In the genomic region with DNA sequence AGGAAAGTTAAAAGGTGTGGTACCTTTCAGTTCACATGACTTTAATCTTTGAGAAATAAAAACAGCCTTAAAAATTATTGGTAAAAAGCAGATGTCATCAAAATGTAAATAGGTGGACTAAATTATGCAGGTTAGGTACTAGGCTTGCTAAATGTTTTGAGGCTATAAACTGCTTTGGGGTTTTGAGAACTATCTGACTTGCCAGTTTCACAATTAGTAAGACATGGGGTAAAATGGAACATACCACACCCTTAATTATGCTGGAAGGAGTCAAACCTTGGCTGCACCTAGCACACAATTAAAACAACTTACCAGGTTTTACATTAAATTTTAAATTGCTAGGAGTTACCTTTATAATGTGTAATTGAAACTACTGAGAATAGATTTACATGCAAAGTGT, we compare ENCODE assay signal across 14 cellular contexts. TPM values are rescaled to one million over a fixed set of nuclear protein-coding genes. Genes with fewer than 3 reads are reported as not detected.
"Had no signal": no experiment of that assay in that cellular context is flagged by ENCODE, and none has a peak within 500 bp of the region (broad histone marks: within the 10 kb centered on the region; RNA-seq: fewer than 3 reads in every experiment).

No MANE protein-coding gene starts in this region.

RNA-seq across cellular contexts. Expression of a gene that starts 39.4 kb away (rescaled TPM):
- total RNA-seq: activated B cell treated with CpG ODN at 0.5 μM for 24 hours; activated CD4-positive, alpha-beta memory T cell treated with anti-CD3 and anti-CD28 coated beads for 36 hours; activated CD4-positive, alpha-beta T cell treated with anti-CD3 and anti-CD28 coated beads, Interleukin-2, amount 10 ng/mL, durations not matched to agents 24 days and 14 days; activated CD8-positive, alpha-beta memory T cell treated with anti-CD3 and anti-CD28 coated beads for 36 hours; activated CD8-positive, alpha-beta T cell treated with anti-CD3 and anti-CD28 coated beads for 36 hours; activated naive CD4-positive, alpha-beta T cell treated with anti-CD3 and anti-CD28 coated beads for 36 hours; activated naive CD4-positive, alpha-beta T cell treated with anti-CD3 and anti-CD28 coated beads, Interleukin-2, amount 50 U/mL, for 72 hours; activated naive CD8-positive, alpha-beta T cell treated with anti-CD3 and anti-CD28 coated beads for 36 hours; activated T-cell treated with anti-CD3 and anti-CD28 coated beads, Interleukin-2, amount 50 U/mL, for 4 hours; activated T-cell treated with anti-CD3 and anti-CD28 coated beads, Interleukin-2, amount 50 U/mL, for 72 hours; activated T-helper 1 cell treated with anti-CD3 and anti-CD28 coated beads, Interleukin-12 subunit alpha, Interleukin-12 subunit beta, Interleukin-2, Interleukin-4 antibody, amounts not matched to agents 30 ng/mL and 10 ng/mL and 1 ng/mL, durations not matched to agents 14 hours and 24 hours and 36 hours; activated T-helper 17 cell treated with anti-CD3 and anti-CD28 coated beads, Interleukin-2, amount 50 U/mL, for 72 hours; T-helper 17 cell; T-helper 2 cell treated with Interferon-gamma antibody and Interleukin-4, amounts not matched to agents 100 ng/mL and 5 ng/mL, for 36 hours had no signal
